In the genomic region with DNA sequence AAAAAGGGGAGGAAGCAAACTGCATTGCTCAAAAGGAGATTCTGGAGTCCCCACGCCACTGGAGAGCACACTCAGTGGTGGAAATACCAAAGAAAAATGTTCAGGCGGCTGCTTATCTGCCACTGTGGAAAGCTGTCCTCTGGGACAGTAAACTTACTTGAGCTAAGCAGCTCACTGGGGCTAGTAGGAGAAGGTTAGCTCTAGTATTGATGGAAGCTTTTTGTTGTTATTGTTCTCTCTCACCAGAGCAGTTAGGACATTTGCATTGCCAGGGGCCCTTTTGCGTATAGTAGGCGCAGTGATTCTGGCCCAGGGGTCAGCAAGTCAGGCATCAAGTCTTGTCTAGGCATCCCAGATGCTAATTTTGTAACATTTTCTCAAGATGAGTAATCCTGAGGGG, we compare ENCODE assay signal across 23 cellular contexts. TPM values are rescaled to one million over a fixed set of nuclear protein-coding genes. Genes with fewer than 3 reads are reported as not detected.
A peak's percentile ranks its signal among the peaks of the same experiment; 100 is the strongest.
DNase-seq lines count a peak whose midpoint lies in the region; TF ChIP-seq lines count a peak whose summit lies in the region.
"Had no signal": no experiment of that assay in that cellular context is flagged by ENCODE, and none has a peak within 500 bp of the region (broad histone marks: within the 10 kb centered on the region; RNA-seq: fewer than 3 reads in every experiment).

No MANE protein-coding gene starts in this region.

- H3K27ac Mint-ChIP-seq in neural crest cell (ENCODE audit: unreplicated experiment): peak overlapping the region; percentile 76
- H3K27ac Mint-ChIP-seq: HFFc6 had no signal

- H3K4me1 Mint-ChIP-seq in neural crest cell: peaks cover 57% of the 10 kb centered on the region

- DNase-seq in ELF-1 (ENCODE audit: low read depth, low spot score): peak; percentile 89
- peak; percentile 13 for DNase-seq in fibroblast of the aortic adventitia (ENCODE audit: low read depth)
- no peak for DNase-seq in neural crest cell (ENCODE audit: low read depth, low spot score)
- DNase-seq in NCI-H1105 (lab: John Stamatoyannopoulos, UW): no peak
- no peak for DNase-seq in NCI-H526 treated with DMSO at 0.1 percent for 48 hours (lab: John Stamatoyannopoulos, UW)
- DNase-seq in GM10266 (ENCODE audit: extremely low spot score): no peak
- DNase-seq: BE2C, DMS53, GF-D8, H7, HFFc6, IMR-90, NCI-H1105 treated with DMSO at 0.1 percent for 48 hours, NCI-H2029 treated with DMSO at 0.1 percent for 48 hours, NCI-H345, NCI-H524, RPMI8226, SIG-M5, SK-N-SH had no signal

- H3K27me3 ChIP-seq in HUES6 (ENCODE audit: control insufficient read depth, insufficient read depth, low read length): no peaks in the 10 kb centered on the region
- H3K27me3 ChIP-seq: BE2C had no signal

- peaks cover 10% of the 10 kb centered on the region for H3K9me3 Mint-ChIP-seq in neural crest cell

- H3K9me3 ChIP-seq in HUES6 (ENCODE audit: control insufficient read depth, insufficient read depth, low read depth, low read length): peaks cover 15% of the 10 kb centered on the region
- H3K9me3 ChIP-seq: A549, BE2C, SK-N-SH had no signal

- peaks cover 30% of the 10 kb centered on the region for H3K4me1 ChIP-seq in HUES6 (ENCODE audit: control insufficient read depth, insufficient read depth, low read length)
- H3K4me1 ChIP-seq: A549, BE2C had no signal

- H3K36me3 Mint-ChIP-seq in neural crest cell (ENCODE audit: low read depth): peaks cover 7% of the 10 kb centered on the region

- no peaks in the 10 kb centered on the region for H3K27me3 Mint-ChIP-seq in neural crest cell (ENCODE audit: low read depth)

- no peaks in the 10 kb centered on the region for H3K36me3 ChIP-seq in HUES6 (ENCODE audit: control insufficient read depth, insufficient read depth, low read length)
- H3K36me3 ChIP-seq: BE2C had no signal

- H3K27ac ChIP-seq in HUES6 (ENCODE audit: low read depth, low read length): peak overlapping the region; percentile 61
- H3K27ac ChIP-seq: A549, HL-60, KMS-11 had no signal

- TF ChIP-seq CTCF in fibroblast of the aortic adventitia (IDR thresholded peaks at IDR 0.05; ENCODE audit: insufficient read depth, low read length) (no peak), neural crest cell (conservative IDR thresholded peaks at IDR 0.05) (no peak), GM10266 (IDR thresholded peaks at IDR 0.05; ENCODE audit: control insufficient read depth, insufficient read depth, low read depth, missing control alignments) (no peak)

- peak overlapping the region; percentile 27 for H3K4me3 Mint-ChIP-seq in neural crest cell
- H3K4me3 Mint-ChIP-seq: HFFc6 had no signal

- H3K4me3 ChIP-seq in HUES6 (ENCODE audit: low read depth, low read length) (no peak overlapping the region; the same call in 1 of the 2 replicates), fibroblast of the aortic adventitia (ENCODE audit: low read depth, low read length) (no peak overlapping the region)
- H3K4me3 ChIP-seq: A549 had no signal

- no peak overlapping the region for H3K9ac ChIP-seq in HUES6 (ENCODE audit: low read length)
- H3K9ac ChIP-seq: KMS-11, SK-N-SH had no signal

RNA-seq across cellular contexts. Expression of a gene that starts 15.6 kb away (rescaled TPM):
- 122 and 127 TPM in 2 replicates for total RNA-seq in fibroblast of the aortic adventitia (ENCODE audit: low replicate concordance)
- total RNA-seq in neural crest cell: 16.9 and 17.4 TPM in 2 replicates

Comparison
In these comparisons a context has a peak if more than half of its experiments do, and no peak if none do; other contexts are left out.
1. DNase-seq: peak in ELF-1 (single experiment) and fibroblast of the aortic adventitia (single experiment); none in neural crest cell (single experiment), NCI-H1105 (single experiment), NCI-H526 treated with DMSO at 0.1 percent for 48 hours (single experiment) and GM10266 (single experiment).